ENCODE assay signal across 32 cellular contexts in genomic region chr2:240525802-240526201, GRCh38.
"Had no signal": no experiment of that assay in that cellular context is flagged by ENCODE, and none has a peak within 500 bp of the region (broad histone marks: within the 10 kb centered on the region; RNA-seq: fewer than 3 reads in every experiment).

No MANE protein-coding gene starts in this region.

- H3K27ac Mint-ChIP-seq: activated naive CD4-positive, alpha-beta T cell treated with anti-CD3 and anti-CD28 coated beads, Interleukin-2, amount 50 U/mL, for 24 hours; activated naive CD8-positive, alpha-beta T cell treated with anti-CD3 and anti-CD28 coated beads, Interleukin-2, amount 50 U/mL, for 24 hours; activated T-cell treated with anti-CD3 and anti-CD28 coated beads, Interleukin-2, amount 50 U/mL, for 24 hours; dendritic cell treated with granulocyte-macrophage colony-stimulating factor and Interleukin-4, amounts not matched to agents 40 ng/mL and 50 ng/mL, for 4 days; natural killer cell treated with Interleukin-12 subunit alpha and Interleukin-12 subunit beta and Interleukin-15 and Interleukin-18, amount 100 ng/mL, for 72 hours had no signal

- H3K36me3 ChIP-seq: ovary, prostate gland had no signal

- H3K9me3 ChIP-seq: ovary, prostate gland, suprapubic skin, upper lobe of left lung had no signal

- ATAC-seq: activated CD4-positive, CD25-positive, alpha-beta regulatory T cell treated with anti-CD3 and anti-CD28 coated beads, Interleukin-2, amount 50 U/mL, for 24 hours; activated naive CD8-positive, alpha-beta T cell treated with anti-CD3 and anti-CD28 coated beads, Interleukin-2, amount 50 U/mL, for 24 hours; foreskin keratinocyte; heart left ventricle; left lobe of liver; mucosa of descending colon; natural killer cell treated with Interleukin-12 subunit alpha and Interleukin-12 subunit beta and Interleukin-15 and Interleukin-18, amount 100 ng/mL, for 72 hours had no signal

- H3K27me3 Mint-ChIP-seq: activated naive CD4-positive, alpha-beta T cell treated with anti-CD3 and anti-CD28 coated beads, Interleukin-2, amount 50 U/mL, for 24 hours; activated naive CD8-positive, alpha-beta T cell treated with anti-CD3 and anti-CD28 coated beads, Interleukin-2, amount 50 U/mL, for 24 hours; activated T-cell treated with anti-CD3 and anti-CD28 coated beads, Interleukin-2, amount 50 U/mL, for 24 hours; natural killer cell treated with Interleukin-12 subunit alpha and Interleukin-12 subunit beta and Interleukin-15 and Interleukin-18, amount 100 ng/mL, for 72 hours had no signal

- H3K4me3 ChIP-seq: esophagus muscularis mucosa, heart left ventricle, lung, mucosa of descending colon, ovary, prostate gland, sigmoid colon, SK-N-MC, suprapubic skin, upper lobe of left lung had no signal

- H3K27ac ChIP-seq: esophagus muscularis mucosa, foreskin keratinocyte, heart left ventricle, neutrophil, ovary, prostate gland, sigmoid colon, SK-N-MC, suprapubic skin, upper lobe of left lung, WERI-Rb-1 had no signal

- H3K4me1 ChIP-seq: esophagus muscularis mucosa, foreskin keratinocyte, heart left ventricle, prostate gland, sigmoid colon, suprapubic skin, upper lobe of left lung had no signal

- H3K4me3 Mint-ChIP-seq: activated naive CD4-positive, alpha-beta T cell treated with anti-CD3 and anti-CD28 coated beads, Interleukin-2, amount 50 U/mL, for 24 hours; activated naive CD8-positive, alpha-beta T cell treated with anti-CD3 and anti-CD28 coated beads, Interleukin-2, amount 50 U/mL, for 24 hours; activated T-cell treated with anti-CD3 and anti-CD28 coated beads, Interleukin-2, amount 50 U/mL, for 24 hours; dendritic cell treated with granulocyte-macrophage colony-stimulating factor and Interleukin-4, amounts not matched to agents 40 ng/mL and 50 ng/mL, for 4 days; natural killer cell treated with Interleukin-12 subunit alpha and Interleukin-12 subunit beta and Interleukin-15 and Interleukin-18, amount 100 ng/mL, for 72 hours had no signal

- H3K9me3 Mint-ChIP-seq: activated naive CD4-positive, alpha-beta T cell treated with anti-CD3 and anti-CD28 coated beads, Interleukin-2, amount 50 U/mL, for 24 hours had no signal

- H3K4me1 Mint-ChIP-seq: activated naive CD4-positive, alpha-beta T cell treated with anti-CD3 and anti-CD28 coated beads, Interleukin-2, amount 50 U/mL, for 24 hours; activated naive CD8-positive, alpha-beta T cell treated with anti-CD3 and anti-CD28 coated beads, Interleukin-2, amount 50 U/mL, for 24 hours had no signal

- DNase-seq: activated CD4-positive, alpha-beta T cell treated with anti-CD3 and anti-CD28 coated beads for 48 hours; activated CD4-positive, alpha-beta T cell treated with anti-CD3 and anti-CD28 coated beads, Interleukin-2, amount 50 U/mL, for 48 hours; activated gamma-delta T cell; activated naive CD8-positive, alpha-beta T cell treated with anti-CD3 and anti-CD28 coated beads, Interleukin-2, amount 50 U/mL, for 24 hours; amygdala; caudate nucleus; foreskin keratinocyte; heart left ventricle; mesendoderm; mucosa of descending colon; ovary; retina; sigmoid colon; small intestine; stimulated activated CD4-positive, alpha-beta T cell treated with anti-CD3 and anti-CD28 coated beads, Interleukin-1b, Interleukin-23, amount 100 ng/mL, for 48 hours; stimulated activated CD4-positive, alpha-beta T cell treated with anti-CD3 and anti-CD28 coated beads, Interleukin-4, amount 100 ng/mL, for 4 hours; stimulated activated naive CD4-positive, alpha-beta T cell; T-helper 9 cell; WERI-Rb-1 had no signal

- H3K27me3 ChIP-seq: foreskin keratinocyte, heart left ventricle, ovary, suprapubic skin, upper lobe of left lung had no signal
